19 cellular contexts compared by ENCODE assay signal in genomic region chr2:62826141-62826540, GRCh38.
DNase-seq lines count a peak whose midpoint lies in the region; ATAC-seq and TF ChIP-seq lines count a peak whose summit lies in the region.
"Had no signal": no experiment of that assay in that cellular context is flagged by ENCODE, and none has a peak within 500 bp of the region (broad histone marks: within the 10 kb centered on the region; RNA-seq: fewer than 3 reads in every experiment).

No MANE protein-coding gene starts in this region.

- peaks cover 22% of the 10 kb centered on the region for H3F3A ChIP-seq in GM23248 (ENCODE audit: insufficient read depth)

- no peaks in the 10 kb centered on the region; the same call in 1 of the 2 replicates for H3K9me2 ChIP-seq in GM23248 (ENCODE audit: insufficient read depth)

- in situ Hi-C loops in GM23248 (cut with MboI), result no loop called here

- H4K20me1 ChIP-seq in GM23248 (ENCODE audit: insufficient read depth), result peaks cover 11% of the 10 kb centered on the region; the same call in 1 of the 2 replicates

- TF ChIP-seq CTCF in retinal pigment epithelial cell (conservative IDR thresholded peaks at IDR 0.05; ENCODE audit: low read depth, low read length), result no peak

- H2AFZ ChIP-seq in GM23248, result no peak overlapping the region

- H3K27me3 ChIP-seq in GM23248 (replicated peaks; ENCODE audit: insufficient read depth) (no peaks in the 10 kb centered on the region), adipocyte (replicated peaks; ENCODE audit: control insufficient read depth, insufficient read depth, low read length) (no peaks in the 10 kb centered on the region)
- H3K27me3 ChIP-seq: esophagus squamous epithelium had no signal

- H3K4me1 ChIP-seq in GM23248 (ENCODE audit: insufficient read depth) (peaks cover 21% of the 10 kb centered on the region), adipocyte (ENCODE audit: control insufficient read depth, insufficient read depth, low read length) (peaks cover 24% of the 10 kb centered on the region)
- H3K4me1 ChIP-seq: esophagus squamous epithelium had no signal

- WGBS in GM23248 (ENCODE audit: low coverage in 1 of 2, low lambda C conversion rate in 2 of 2, missing lambda C conversion rate in 2 of 2), 2 experiments, result 75 to 84% methylated on average over 3 of the region's 3 CpGs

- H3K9me3 ChIP-seq in GM23248 (ENCODE audit: low read depth) (no peaks in the 10 kb centered on the region), adipocyte (ENCODE audit: control insufficient read depth, low read length) (no peaks in the 10 kb centered on the region)
- H3K9me3 ChIP-seq: esophagus squamous epithelium had no signal

- peak overlapping the region; percentile 30 for H3K27ac ChIP-seq in GM23248
- H3K27ac ChIP-seq: esophagus squamous epithelium, WERI-Rb-1 had no signal

- H3K36me3 ChIP-seq in GM23248 (ENCODE audit: low read depth) (peaks cover 39% of the 10 kb centered on the region), adipocyte (ENCODE audit: control insufficient read depth, insufficient read depth, low read length, severe bottlenecking) (peaks cover 46% of the 10 kb centered on the region)

- peaks cover 69% of the 10 kb centered on the region for H3K79me2 ChIP-seq in GM23248 (ENCODE audit: insufficient read depth)

- H3K9ac ChIP-seq in GM23248, result no peak overlapping the region
- no peak overlapping the region for H3K9ac ChIP-seq in adipocyte (ENCODE audit: low read length)

- H3K4me3 ChIP-seq in GM23248 (no peak overlapping the region), adipocyte (ENCODE audit: low read length) (peak overlapping the region; percentile 35), retinal pigment epithelial cell (ENCODE audit: low read length) (no peak overlapping the region)
- H3K4me3 ChIP-seq: esophagus squamous epithelium had no signal

- no peak for ATAC-seq in GM19035 (IDR thresholded peaks at IDR 0.05; ENCODE audit: unreplicated experiment)
- ATAC-seq: HepG2, Panc1 had no signal

- peak overlapping the region; percentile 50 for H3K4me2 ChIP-seq in GM23248 (ENCODE audit: unreplicated experiment)

- DNase-seq in GM23248 (peak; percentile 25), adipocyte (ENCODE audit: low read depth) (peak; percentile 65), foreskin melanocyte (peak; percentile 24), retinal pigment epithelial cell (ENCODE audit: low read depth) (peak; percentile 46), ecto neural progenitor cell (ENCODE audit: low spot score) (no peak), NCI-H2171 (lab: John Stamatoyannopoulos, UW) (no peak)
- DNase-seq: amniotic stem cell; CD4-positive, CD25-positive, alpha-beta regulatory T cell; DMS79 treated with DMSO at 0.1 percent for 48 hours; esophagus squamous epithelium; naive B cell; NCI-H1048; NCI-H82; retina; stimulated activated CD4-positive, alpha-beta T cell treated with anti-CD3 and anti-CD28 coated beads, Interleukin-1b, Interleukin-23, amount 100 ng/mL, for 48 hours; WERI-Rb-1 had no signal

Comparison
In these comparisons a context has a peak if more than half of its experiments do, and no peak if none do; other contexts are left out.
1. DNase-seq: peak in GM23248 (single experiment), adipocyte (single experiment), foreskin melanocyte (single experiment) and retinal pigment epithelial cell (single experiment); none in ecto neural progenitor cell (single experiment) and NCI-H2171 (single experiment).